Comparison of ENCODE assay signal across 8 cellular contexts in the genomic region with DNA sequence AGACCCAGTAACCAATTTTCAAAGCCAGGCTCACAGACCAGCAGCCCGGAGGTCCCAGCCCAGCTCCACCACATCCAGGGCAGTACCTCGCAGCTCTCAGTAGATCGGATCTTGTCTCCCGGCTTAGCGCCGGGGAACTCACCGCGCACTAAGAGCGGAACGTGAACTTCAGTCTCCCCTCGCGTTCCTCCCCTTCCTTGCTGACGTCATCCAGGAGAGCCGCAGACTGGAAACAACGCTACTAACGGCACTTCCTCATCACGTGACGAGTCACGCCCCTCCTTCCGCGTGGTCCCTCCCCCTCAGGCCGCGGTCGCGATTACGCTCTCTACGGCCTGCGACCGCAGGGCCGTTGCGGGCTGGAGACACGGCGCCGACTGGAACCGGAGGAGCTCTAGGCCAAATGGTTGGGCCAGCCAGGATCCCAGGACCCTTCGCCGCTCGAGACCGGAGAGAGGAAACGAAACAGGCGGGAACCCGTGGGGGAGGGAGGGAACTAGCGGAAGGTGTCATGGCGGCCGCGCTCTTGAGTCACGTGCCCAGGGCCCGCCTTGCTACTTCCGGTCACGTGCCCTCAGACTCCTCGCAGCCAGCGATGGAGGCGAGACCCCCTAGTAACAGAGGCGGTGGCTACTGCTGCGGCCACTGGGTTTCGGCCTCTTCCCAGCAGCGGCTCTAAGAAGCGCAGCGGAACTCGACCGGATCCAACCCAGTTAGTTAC. TPM values are rescaled to one million over a fixed set of nuclear protein-coding genes. Genes with fewer than 3 reads are reported as not detected.
DNase-seq lines count a peak whose midpoint lies in the region; ATAC-seq and TF ChIP-seq lines count a peak whose summit lies in the region.

Gene GTF2H1, plus strand, starts transcription at position 577 of the 721 bp plus-strand sequence. CDS start 10,508 bp downstream, outside the sequence.
Gene HPS5, minus strand, starts transcription at position 150 of the 721 bp plus-strand sequence. CDS start 4,282 bp downstream, outside the sequence.

- no peak for TF ChIP-seq CTCF in endodermal cell (conservative IDR thresholded peaks at IDR 0.05)

- H3K4me1 Mint-ChIP-seq in endodermal cell, result peaks cover 51% of the 10 kb centered on the region

- peak within 1 kb of the TSS; percentile 91 for H3K4me3 Mint-ChIP-seq in endodermal cell

- DNase-seq in COR-L47 (lab: John Stamatoyannopoulos, UW), result peak; percentile 94
- DNase-seq in HUDEP-2 (lab: John Stamatoyannopoulos, UW; ENCODE audit: unreplicated experiment in 76 of 76), result peak; percentile 62 to 98 (median 91)
- DNase-seq in NT2/D1 (ENCODE audit: low read depth, low spot score), result peak; percentile 92
- peak; percentile 96 for DNase-seq in activated CD8-positive, alpha-beta memory T cell treated with anti-CD3 and anti-CD28 coated beads, Interleukin-2, amount 50 U/mL, for 1 hour (ENCODE audit: extremely low read depth)
- DNase-seq in endodermal cell, result peak; percentile 98
- peak; percentile 97 for DNase-seq in mesenteric fat pad (ENCODE audit: low spot score)
- DNase-seq in stimulated activated CD8-positive, alpha-beta memory T cell treated with anti-CD3 and anti-CD28 coated beads, Interleukin-15, amount 100 ng/mL, for 24 hours (ENCODE audit: low read depth), result peak; percentile 81

- WGBS in endodermal cell (ENCODE audit: insufficient coverage in 1 of 2, insufficient read length in 1 of 2), 2 experiments, result 0 to 4% methylated on average over 5 to 61 of the region's 61 CpGs

- H3K9me3 ChIP-seq in NT2/D1 (ENCODE audit: insufficient read depth, low read length) (no peaks in the 10 kb centered on the region), endodermal cell (ENCODE audit: control insufficient read depth, low read length) (no peaks in the 10 kb centered on the region)

- H3K36me3 ChIP-seq in NT2/D1 (ENCODE audit: insufficient read depth, insufficient read length, low read length) (peaks cover 37% of the 10 kb centered on the region), endodermal cell (ENCODE audit: control insufficient read depth, insufficient read depth, low read length) (peaks cover 29% of the 10 kb centered on the region)

- H3K27me3 ChIP-seq in NT2/D1 (ENCODE audit: insufficient read depth, insufficient read length) (no peaks in the 10 kb centered on the region), endodermal cell (ENCODE audit: control insufficient read depth, insufficient read depth, low read length, poor library complexity, severe bottlenecking) (no peaks in the 10 kb centered on the region)

- H3K27ac ChIP-seq in endodermal cell (ENCODE audit: low read depth, low read length), result peak within 1 kb of the TSS; percentile 97

- H3K27me3 Mint-ChIP-seq in endodermal cell (ENCODE audit: insufficient read depth), result no peaks in the 10 kb centered on the region

- H3K36me3 Mint-ChIP-seq in endodermal cell (ENCODE audit: low read depth), result peaks cover 22% of the 10 kb centered on the region

- no peaks in the 10 kb centered on the region for H3K9me3 Mint-ChIP-seq in endodermal cell

- peak; percentile 85 for ATAC-seq in GM21381 (IDR thresholded peaks at IDR 0.05; ENCODE audit: unreplicated experiment)

- H3K9ac ChIP-seq in NT2/D1 (ENCODE audit: insufficient read length, low read depth) (peak within 1 kb of the TSS; percentile 92), endodermal cell (ENCODE audit: extremely low read depth, low read length, poor library complexity, severe bottlenecking) (peak within 1 kb of the TSS; percentile 96)

- H3K27ac Mint-ChIP-seq in endodermal cell, result peak within 1 kb of the TSS; percentile 100

- H3K4me1 ChIP-seq in NT2/D1 (ENCODE audit: insufficient read depth, insufficient read length), result no peaks in the 10 kb centered on the region
- H3K4me1 ChIP-seq in endodermal cell (ENCODE audit: control insufficient read depth, insufficient read depth, low read length), result peaks cover 8% of the 10 kb centered on the region

- H3K4me3 ChIP-seq in NT2/D1 (ENCODE audit: insufficient read length, low read depth), result peak within 1 kb of the TSS; percentile 86
- H3K4me3 ChIP-seq in endodermal cell (ENCODE audit: low read length), result peak within 1 kb of the TSS; percentile 99

RNA-seq across cellular contexts. Expression of gene GTF2H1, which starts in this region (rescaled TPM):
- 10 to 100 TPM; 25.7 to 31.5 TPM for total RNA-seq in endodermal cell
- polyA plus RNA-seq in endodermal cell (2013, experiment 1 of 2), result 28.0 TPM
- 26.9 TPM for polyA plus RNA-seq in endodermal cell (2013, experiment 2 of 2)
- total RNA-seq in mesenteric fat pad, result 43.5 TPM

RNA-seq across cellular contexts. Expression of gene HPS5, which starts in this region (rescaled TPM):
- total RNA-seq in endodermal cell (10 to 100 TPM; 21.4 TPM), mesenteric fat pad (26.4 TPM)
- 12.7 TPM for polyA plus RNA-seq in endodermal cell (2013, experiment 1 of 2)
- polyA plus RNA-seq in endodermal cell (2013, experiment 2 of 2), result 12.9 TPM

Comparison
In these comparisons a context has a peak if more than half of its experiments do, and no peak if none do; other contexts are left out.
1. Peak in every context shown above with its lines: DNase-seq, ATAC-seq, H3K4me3 ChIP-seq and H3K27ac ChIP-seq.